Comparison of ENCODE assay signal across 8 cellular contexts in genomic region chr16:3501783-3502400, GRCh38. TPM values are rescaled to one million over a fixed set of nuclear protein-coding genes. Genes with fewer than 3 reads are reported as not detected.
A peak's percentile ranks its signal among the peaks of the same experiment; 100 is the strongest.
DNase-seq lines count a peak whose midpoint lies in the region; ATAC-seq and TF ChIP-seq lines count a peak whose summit lies in the region.

No MANE protein-coding gene starts in this region.

- H3K4me3 Mint-ChIP-seq in WTC11: peak overlapping the region; percentile 95

- no peak for TF ChIP-seq EP300 in SK-N-SH (IDR thresholded peaks at IDR 0.05; ENCODE audit: borderline replicate concordance in 1 of 2, low read depth in 1 of 2, low read length in 1 of 2)

- H3K36me3 Mint-ChIP-seq in WTC11: peaks cover 11% of the 10 kb centered on the region; the same call in 1 of the 2 replicates

- H3K9me3 Mint-ChIP-seq in WTC11: no peaks in the 10 kb centered on the region

- H3K4me2 ChIP-seq in SK-N-SH: peak overlapping the region; percentile 79

- no peaks in the 10 kb centered on the region for H3K9me2 ChIP-seq in SK-N-SH

- TF ChIP-seq RAD21 in SK-N-SH (IDR thresholded peaks at IDR 0.05; ENCODE audit: low read length): no peak

- no peaks in the 10 kb centered on the region for H4K20me1 ChIP-seq in SK-N-SH (ENCODE audit: insufficient read depth)

- H3F3A ChIP-seq in SK-N-SH (replicated peaks; ENCODE audit: insufficient read depth): peaks cover 7% of the 10 kb centered on the region

- 0 out of 2 replicates have a peak, but pooled peaks cover 2% of the 10 kb centered on the region for H3K27me3 Mint-ChIP-seq in WTC11 (ENCODE audit: low read depth)

- no peak for TF ChIP-seq CTCF in SK-N-SH (IDR thresholded peaks at IDR 0.05)
- no peak for TF ChIP-seq CTCF in WTC11 (IDR thresholded peaks at IDR 0.05)

- POLR2A ChIA-PET in SK-N-SH (lab: Yijun Ruan, JAX): interaction anchor here (0.9 kb wide), 1 partner anchor 59 kb away, joined by 3 read pairs; the partner anchor contains the start of genes NAA60 and ZNF597
- POLR2A ChIA-PET in WTC11 (lab: Charles Lee): interaction anchor here (0.6 to 1.0 kb wide), 3 partner anchors 11 to 1577 kb away, joined by 3 to 4 read pairs (median 3); partner anchors contain the start of gene ZNF263

- peak overlapping the region in 1 of 2 experiments; percentile 83; a peak in 2 of 4 replicates for H3K27ac ChIP-seq in SK-N-SH (ENCODE audit: low read depth in 2 of 2, low read length in 1 of 2)
- no peak overlapping the region for H3K27ac ChIP-seq in stomach smooth muscle (ENCODE audit: low read length)

- peak overlapping the region; percentile 91 for H3K27ac Mint-ChIP-seq in WTC11

- H3K36me3 ChIP-seq in SK-N-SH (replicated peaks in 1 of 2; ENCODE audit: control insufficient read depth in 1 of 2, insufficient read depth in 2 of 2, low read length in 1 of 2): peaks cover 2 to 17% of the 10 kb centered on the region in 2 experiments
- peaks cover 4 to 8% of the 10 kb centered on the region in 2 donors for H3K36me3 ChIP-seq in stomach smooth muscle (ENCODE audit: control insufficient read depth in 2 of 2, insufficient read depth in 2 of 2, low read length in 2 of 2)

- H2AFZ ChIP-seq in SK-N-SH (ENCODE audit: low read depth): peak overlapping the region; percentile 75

- DNase-seq in SK-N-SH (no peak), WTC11 (ENCODE audit: low spot score) (no peak), medulla oblongata (ENCODE audit: extremely low spot score) (no peak), DMS153 treated with DMSO at 0.1 percent for 48 hours (lab: John Stamatoyannopoulos, UW; ENCODE audit: unreplicated experiment) (no peak)

- H3K9me3 ChIP-seq in SK-N-SH (no peaks in the 10 kb centered on the region), stomach smooth muscle (ENCODE audit: control insufficient read depth in 2 of 2, low read length in 2 of 2) (no peaks in the 10 kb centered on the region)

- CTCF ChIA-PET in SK-N-SH (lab: Yijun Ruan, JAX) (interaction anchor here (0.6 to 1.6 kb wide), 7 partner anchors 9 to 413 kb away, joined by 3 to 6 read pairs (median 4); no protein-coding TSS in a partner anchor), WTC11 (lab: Charles Lee) (interaction anchor here (0.9 kb wide), 1 partner anchor 752 kb away, joined by 3 read pairs; no protein-coding TSS in a partner anchor)

- H3K27me3 ChIP-seq in SK-N-SH (ENCODE audit: insufficient read depth): no peaks in the 10 kb centered on the region
- no peaks in the 10 kb centered on the region for H3K27me3 ChIP-seq in stomach smooth muscle (ENCODE audit: control insufficient read depth in 1 of 2, insufficient read depth in 2 of 2, low read length in 2 of 2)

- H3K79me2 ChIP-seq in SK-N-SH (ENCODE audit: insufficient read depth): peaks cover 23% of the 10 kb centered on the region

- peak overlapping the region; percentile 78 for H3K9ac ChIP-seq in SK-N-SH
- H3K9ac ChIP-seq in stomach smooth muscle (ENCODE audit: low read length in 2 of 2): peak overlapping the region in 1 of 2 donors; percentile 66

- WGBS in SK-N-SH (ENCODE audit: low lambda C conversion rate): 57% methylated on average over 22 of the region's 22 CpGs

- no peak for ATAC-seq in SK-N-SH treated with all-trans-retinoic acid at 6 μM for 48 hours
- no peak for ATAC-seq in WTC11
- ATAC-seq in GM21825 (IDR thresholded peaks at IDR 0.05; ENCODE audit: unreplicated experiment): no peak

- H3K4me1 Mint-ChIP-seq in WTC11: peaks cover 17% of the 10 kb centered on the region

- H3K4me3 ChIP-seq in SK-N-SH (ENCODE audit: low read depth in 2 of 2, low read length in 1 of 2) (peak overlapping the region; percentile 67 to 85), iPS-11a (ENCODE audit: low read depth, low read length) (peak overlapping the region; percentile 87), stomach smooth muscle (ENCODE audit: low read length in 2 of 2) (peak overlapping the region; percentile 68 to 88)

- H3K4me1 ChIP-seq in SK-N-SH (ENCODE audit: control insufficient read depth in 1 of 2, insufficient read depth in 2 of 2, low read depth in 1 of 2, low read length in 1 of 2) (peaks cover 0 to 4% of the 10 kb centered on the region in 2 experiments; a peak in 1 of 4 replicates), stomach smooth muscle (ENCODE audit: control insufficient read depth, insufficient read depth, low read length) (peaks cover 12% of the 10 kb centered on the region)

TF ChIP-seq in SK-N-SH, 30 proteins besides CTCF, POLR2A, EP300 and RAD21 (continues in another document):
- TF ChIP-seq MAX (IDR thresholded peaks at IDR 0.05; ENCODE audit: low read depth) (no peak), IRF3 (IDR thresholded peaks at IDR 0.05; ENCODE audit: low read depth, low read length) (no peak), FOXJ3 (CRISPR knock-in tag; IDR thresholded peaks at IDR 0.05) (no peak)

TF ChIP-seq in SK-N-SH treated with all-trans-retinoic acid at 6 μM for 48 hours, 23 proteins besides CTCF, POLR2A, EP300 and RAD21 (continues in another document):
- TF ChIP-seq ZNF8 (CRISPR knock-in tag; IDR thresholded peaks at IDR 0.05) (no peak), ESRRG (CRISPR knock-in tag; IDR thresholded peaks at IDR 0.05) (no peak), ISL1 (CRISPR knock-in tag; IDR thresholded peaks at IDR 0.05) (no peak), PATZ1 (CRISPR knock-in tag; IDR thresholded peaks at IDR 0.05; ENCODE audit: borderline replicate concordance) (no peak), BACH2 (CRISPR knock-in tag; IDR thresholded peaks at IDR 0.05; ENCODE audit: borderline replicate concordance) (no peak), CSDC2 (CRISPR knock-in tag; IDR thresholded peaks at IDR 0.05) (no peak), ZNF70 (CRISPR knock-in tag; IDR thresholded peaks at IDR 0.05) (no peak), ZFP30 (CRISPR knock-in tag; IDR thresholded peaks at IDR 0.05) (no peak), GLIS3 (CRISPR knock-in tag; IDR thresholded peaks at IDR 0.05) (no peak), ZC3H10 (CRISPR knock-in tag; IDR thresholded peaks at IDR 0.05) (no peak), OSR1 (CRISPR knock-in tag; IDR thresholded peaks at IDR 0.05) (no peak), ZFP3 (CRISPR knock-in tag; IDR thresholded peaks at IDR 0.05) (no peak)

TF ChIP-seq in WTC11, 78 proteins besides CTCF, POLR2A, EP300 and RAD21 (continues in another document):
- TF ChIP-seq USF2 (CRISPR knock-in tag; IDR thresholded peaks at IDR 0.05) (no peak), HMGXB4 (CRISPR knock-in tag; IDR thresholded peaks at IDR 0.05) (no peak), NFE2L1 (CRISPR knock-in tag; IDR thresholded peaks at IDR 0.05) (no peak), NR2C2 (CRISPR knock-in tag; IDR thresholded peaks at IDR 0.05) (no peak), ATF2 (CRISPR knock-in tag; IDR thresholded peaks at IDR 0.05; ENCODE audit: borderline replicate concordance, low read depth) (no peak), JUN (CRISPR knock-in tag; IDR thresholded peaks at IDR 0.05) (no peak)

RNA-seq across cellular contexts. Expression of gene CLUAP1, which starts 1.1 kb away (rescaled TPM):
- 18.0 and 19.5 TPM in 2 replicates for polyA plus RNA-seq in SK-N-SH (2012; rRNA removed)
- 24.9 and 42.8 TPM in 2 replicates for polyA plus RNA-seq in SK-N-SH (2012; cell fraction: cytosol; rRNA removed)
- polyA plus RNA-seq in SK-N-SH (2012; cell fraction: nucleus; rRNA removed): 11.8 and 20.5 TPM in 2 replicates
- total RNA-seq in WTC11 (2021): 11.1 to 13.7 TPM (median 12.6 TPM) in 3 replicates

RNA-seq across cellular contexts. Expression of gene C16orf90, which starts 6.6 kb away (rescaled TPM):
- not detected in 2 replicates for polyA plus RNA-seq in SK-N-SH (2012; rRNA removed)
- not detected in 2 replicates for polyA plus RNA-seq in SK-N-SH (2012; cell fraction: cytosol; rRNA removed)
- polyA plus RNA-seq in SK-N-SH (2012; cell fraction: nucleus; rRNA removed): not detected in 2 replicates
- total RNA-seq in WTC11 (2021): not detected in 3 replicates

RNA-seq across cellular contexts. Expression of gene NAA60, which starts 58.4 kb away (rescaled TPM):
- polyA plus RNA-seq in SK-N-SH (2012; rRNA removed): 17.2 and 21.5 TPM in 2 replicates
- 17.2 and 23.6 TPM in 2 replicates for polyA plus RNA-seq in SK-N-SH (2012; cell fraction: cytosol; rRNA removed)
- 33.4 and 41.1 TPM in 2 replicates for polyA plus RNA-seq in SK-N-SH (2012; cell fraction: nucleus; rRNA removed)
- total RNA-seq in WTC11 (2021): 44.8 to 50.3 TPM (median 46.4 TPM) in 3 replicates

RNA-seq across cellular contexts. Expression of gene ZNF597, which starts 58.6 kb away (rescaled TPM):
- polyA plus RNA-seq in SK-N-SH (2012; rRNA removed): 1.1 and 1.3 TPM in 2 replicates
- 1.3 and 1.6 TPM in 2 replicates for polyA plus RNA-seq in SK-N-SH (2012; cell fraction: cytosol; rRNA removed)
- 0.83 and 1.8 TPM in 2 replicates for polyA plus RNA-seq in SK-N-SH (2012; cell fraction: nucleus; rRNA removed)
- 1.3 to 2.2 TPM (median 1.4 TPM) in 3 replicates for total RNA-seq in WTC11 (2021)
